In the genomic region with DNA sequence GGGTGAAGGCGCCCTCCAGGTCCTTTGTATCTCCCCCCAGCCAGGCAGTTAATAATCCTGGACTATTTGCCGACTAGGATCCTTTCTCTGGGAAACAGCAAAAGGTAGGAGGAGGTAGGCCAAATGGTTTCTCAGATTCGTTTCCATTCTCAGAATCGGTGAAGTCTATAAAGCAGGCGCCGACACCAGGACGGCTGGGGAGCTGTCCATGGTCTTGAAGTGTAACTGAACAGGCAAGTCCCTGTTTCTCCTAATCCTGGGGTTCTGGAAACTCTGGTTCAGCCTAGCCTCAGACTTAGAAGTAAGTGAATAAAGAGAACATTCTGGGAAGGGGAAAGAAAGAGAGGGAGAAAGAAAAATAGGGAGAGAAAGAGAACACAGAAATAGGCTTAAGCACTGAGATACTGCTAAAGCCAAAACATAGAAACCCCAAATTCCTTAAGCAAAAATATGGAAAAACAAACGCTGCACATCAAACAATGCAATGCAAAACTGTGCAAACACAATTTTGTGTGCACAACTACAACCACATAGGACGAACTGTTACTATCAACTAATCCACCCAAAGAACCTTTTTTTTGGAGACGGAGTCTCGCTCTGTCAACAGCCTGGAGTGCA, we compare ENCODE assay signal across 9 cellular contexts. TPM values are rescaled to one million over a fixed set of nuclear protein-coding genes. Genes with fewer than 3 reads are reported as not detected.
A peak's percentile ranks its signal among the peaks of the same experiment; 100 is the strongest.
DNase-seq lines count a peak whose midpoint lies in the region; ATAC-seq lines count a peak whose summit lies in the region.
"Had no signal": no experiment of that assay in that cellular context is flagged by ENCODE, and none has a peak within 500 bp of the region (broad histone marks: within the 10 kb centered on the region; RNA-seq: fewer than 3 reads in every experiment).

No MANE protein-coding gene starts in this region.

- H3K4me2 ChIP-seq in GM23248 (ENCODE audit: unreplicated experiment) (no peak overlapping the region), neuronal stem cell (ENCODE audit: insufficient read depth, low read length, poor library complexity, severe bottlenecking) (no peak overlapping the region)

- H3K36me3 ChIP-seq in GM23248 (ENCODE audit: low read depth): no peaks in the 10 kb centered on the region
- no peaks in the 10 kb centered on the region for H3K36me3 ChIP-seq in neuronal stem cell (replicated peaks in 1 of 2; ENCODE audit: control insufficient read depth in 2 of 2, insufficient read depth in 2 of 2, low read length in 2 of 2)

- no peaks in the 10 kb centered on the region for H4K20me1 ChIP-seq in GM23248 (ENCODE audit: insufficient read depth)

- no peak overlapping the region for H3K4ac ChIP-seq in neuronal stem cell (ENCODE audit: low read length)

- H2BK120ac ChIP-seq in neuronal stem cell (ENCODE audit: low read depth, low read length): no peak overlapping the region

- H2AK5ac ChIP-seq in neuronal stem cell (ENCODE audit: low read depth, low read length): no peak overlapping the region

- WGBS in GM23248 (ENCODE audit: low coverage in 1 of 2, low lambda C conversion rate in 2 of 2, missing lambda C conversion rate in 2 of 2), 2 experiments: 24 to 25% methylated on average over 11 of the region's 11 CpGs
- no CpG with 5 or more reads among the region's 11 CpGs for WGBS in neuronal stem cell (ENCODE audit: extremely low coverage in 2 of 2, insufficient read length in 2 of 2, insufficient replicate concordance in 1 of 2), 2 donors

- H3K79me2 ChIP-seq in GM23248 (ENCODE audit: insufficient read depth): no peaks in the 10 kb centered on the region

- no peak overlapping the region for H3K23ac ChIP-seq in neuronal stem cell (ENCODE audit: low read depth, low read length, poor library complexity)

- H3K9ac ChIP-seq in GM23248 (no peak overlapping the region), neuronal stem cell (ENCODE audit: low read depth, low read length, poor library complexity) (no peak overlapping the region)

- H3K4me3 ChIP-seq in GM23248 (no peak overlapping the region), neuronal stem cell (ENCODE audit: low read length in 2 of 2) (no peak overlapping the region)

- H3K14ac ChIP-seq in neuronal stem cell (ENCODE audit: low read length): no peak overlapping the region

- no peak overlapping the region for H2BK15ac ChIP-seq in neuronal stem cell (ENCODE audit: low read length)

- H3K79me1 ChIP-seq in neuronal stem cell (ENCODE audit: low read depth, low read length): no peaks in the 10 kb centered on the region

- H3F3A ChIP-seq in GM23248 (ENCODE audit: insufficient read depth): no peaks in the 10 kb centered on the region

- no peak overlapping the region for H4K91ac ChIP-seq in neuronal stem cell (ENCODE audit: low read depth, low read length, poor library complexity)

- no peaks in the 10 kb centered on the region for H3K4me1 ChIP-seq in GM23248 (ENCODE audit: insufficient read depth)
- H3K4me1 ChIP-seq in neuronal stem cell (ENCODE audit: control insufficient read depth in 2 of 2, insufficient read depth in 1 of 2, low read depth in 1 of 2, low read length in 2 of 2): no peaks in the 10 kb centered on the region

- no peak overlapping the region for H3K27ac ChIP-seq in GM23248
- H3K27ac ChIP-seq in neuronal stem cell (replicated peaks; ENCODE audit: low read length): no peak overlapping the region
- H3K27ac ChIP-seq: HL-60 had no signal

- no peak overlapping the region for H2BK5ac ChIP-seq in neuronal stem cell (ENCODE audit: low read length)

- H2AFZ ChIP-seq in GM23248 (no peak overlapping the region), neuronal stem cell (ENCODE audit: low read length) (no peak overlapping the region)

- H2BK12ac ChIP-seq in neuronal stem cell (ENCODE audit: low read length): no peak overlapping the region

- no peak overlapping the region for H4K8ac ChIP-seq in neuronal stem cell (ENCODE audit: low read depth, low read length)

- H3K18ac ChIP-seq in neuronal stem cell (ENCODE audit: low read length): no peak overlapping the region

- peaks cover 30% of the 10 kb centered on the region for H3K27me3 ChIP-seq in GM23248 (replicated peaks; ENCODE audit: insufficient read depth)
- peaks cover 0 to 2% (median 0%) of the 10 kb centered on the region in 3 experiments for H3K27me3 ChIP-seq in neuronal stem cell (ENCODE audit: control insufficient read depth in 3 of 3, insufficient read depth in 3 of 3, low read depth in 1 of 3, low read length in 3 of 3)

- in situ Hi-C loops in GM23248 (cut with MboI): no loop called here

- DNase-seq in GM23248 (peak; percentile 79), RPMI8226 (peak; percentile 53), dermis blood vessel endothelial cell (peak; percentile 87), neuronal stem cell (ENCODE audit: low spot score) (peak; percentile 76), GOT3 (lab: John Stamatoyannopoulos, UW) (no peak)

- H3K9me2 ChIP-seq in GM23248 (ENCODE audit: insufficient read depth): no peaks in the 10 kb centered on the region

- ATAC-seq in GM18519 (IDR thresholded peaks at IDR 0.05; ENCODE audit: low FRiP score, unreplicated experiment) (no peak), GM21423 (IDR thresholded peaks at IDR 0.05; ENCODE audit: unreplicated experiment) (no peak), GM21515 (IDR thresholded peaks at IDR 0.05; ENCODE audit: unreplicated experiment) (no peak)

- H3K9me3 ChIP-seq in GM23248 (ENCODE audit: low read depth) (no peaks in the 10 kb centered on the region), neuronal stem cell (replicated peaks in 1 of 2; ENCODE audit: control insufficient read depth in 2 of 2, insufficient read depth in 1 of 2, low read depth in 1 of 2, low read length in 2 of 2) (no peaks in the 10 kb centered on the region)

RNA-seq across cellular contexts. Expression of a gene that starts 11.1 kb away (rescaled TPM):
- not detected in 2 replicates for total RNA-seq in GM23248 (2014; rRNA removed; shearing (Covaris generic))
- 0.18 and 0.20 TPM in 2 replicates for polyA plus RNA-seq in GM23248 (2016; fragmentation: Nextera tagmentation; extraction: Ambion mirVana)
- 0.14 TPM in 1 of 2 replicates, not detected in the other for total RNA-seq in dermis blood vessel endothelial cell
- 11.2 TPM for polyA plus RNA-seq in neuronal stem cell (2013, experiment 1 of 2)
- 11.1 TPM for polyA plus RNA-seq in neuronal stem cell (2013, experiment 2 of 2)

RNA-seq across cellular contexts. Expression of a gene that starts 20.1 kb away (rescaled TPM):
- not detected in 2 replicates for total RNA-seq in GM23248 (2014; rRNA removed; shearing (Covaris generic))
- 0.09 TPM in 1 of 2 replicates, not detected in the other for polyA plus RNA-seq in GM23248 (2016; fragmentation: Nextera tagmentation; extraction: Ambion mirVana)
- 0.09 and 0.17 TPM in 2 replicates for total RNA-seq in dermis blood vessel endothelial cell
- 0.01 TPM for polyA plus RNA-seq in neuronal stem cell (2013, experiment 1 of 2)
- 0.01 TPM for polyA plus RNA-seq in neuronal stem cell (2013, experiment 2 of 2)
